Comparison of ENCODE assay signal across 1 cellular context in genomic region chr12:6058481-6059161, GRCh38.
TF ChIP-seq lines count a peak whose summit lies in the region.

No MANE protein-coding gene starts in this region.

TF ChIP-seq in HepG2, 621 proteins besides CTCF, POLR2A, EP300 and RAD21 (continued from another document and continues in another):
- TF ChIP-seq, protein P1, sequence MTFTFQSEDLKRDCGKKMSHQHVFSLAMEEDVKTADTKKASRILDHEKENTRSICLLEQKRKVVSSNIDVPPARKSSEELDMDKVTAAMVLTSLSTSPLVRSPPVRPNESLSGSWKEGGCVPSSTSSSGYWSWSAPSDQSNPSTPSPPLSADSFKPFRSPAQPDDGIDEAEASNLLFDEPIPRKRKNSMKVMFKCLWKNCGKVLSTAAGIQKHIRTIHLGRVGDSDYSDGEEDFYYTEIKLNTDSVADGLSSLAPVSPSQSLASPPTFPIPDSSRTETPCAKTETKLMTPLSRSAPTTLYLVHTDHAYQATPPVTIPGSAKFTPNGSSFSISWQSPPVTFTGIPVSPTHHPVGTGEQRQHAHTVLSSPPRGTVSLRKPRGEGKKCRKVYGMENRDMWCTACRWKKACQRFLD (CRISPR knock-in tag; IDR thresholded peaks at IDR 0.05; ENCODE audit: borderline replicate concordance): 0 out of 2 replicates have a peak, but pooled peaks have one; percentile 56
- TF ChIP-seq TAF15 (IDR thresholded peaks at IDR 0.05; ENCODE audit: low read depth, low read length, poor library complexity, severe bottlenecking): no peak
- TF ChIP-seq ZFP36L1 (CRISPR knock-in tag; IDR thresholded peaks at IDR 0.05): no peak
- no peak for TF ChIP-seq ZBTB3 (CRISPR knock-in tag; IDR thresholded peaks at IDR 0.05; ENCODE audit: borderline replicate concordance, low read depth)
- no peak for TF ChIP-seq GLI4 (CRISPR knock-in tag; IDR thresholded peaks at IDR 0.05; ENCODE audit: borderline replicate concordance)
- TF ChIP-seq BORCS8-MEF2B (CRISPR knock-in tag; IDR thresholded peaks at IDR 0.05): peak; percentile 71
- no peak for TF ChIP-seq ZNF256 (CRISPR knock-in tag; conservative IDR thresholded peaks at IDR 0.05)
- TF ChIP-seq ASH2L (IDR thresholded peaks at IDR 0.05; ENCODE audit: insufficient read length, low read depth, low read length): peak; percentile 97
- TF ChIP-seq ZNF660 (CRISPR knock-in tag; IDR thresholded peaks at IDR 0.05; ENCODE audit: borderline replicate concordance, low read depth): no peak
- peak; percentile 88 for TF ChIP-seq ZBTB7B (CRISPR knock-in tag; IDR thresholded peaks at IDR 0.05)
- no peak for TF ChIP-seq CBX1 (IDR thresholded peaks at IDR 0.05; ENCODE audit: low read depth)
- peak; percentile 64 for TF ChIP-seq POGZ (CRISPR knock-in tag; IDR thresholded peaks at IDR 0.05)
- TF ChIP-seq ZNF20 (CRISPR knock-in tag; IDR thresholded peaks at IDR 0.05): no peak
- TF ChIP-seq, protein P2, sequence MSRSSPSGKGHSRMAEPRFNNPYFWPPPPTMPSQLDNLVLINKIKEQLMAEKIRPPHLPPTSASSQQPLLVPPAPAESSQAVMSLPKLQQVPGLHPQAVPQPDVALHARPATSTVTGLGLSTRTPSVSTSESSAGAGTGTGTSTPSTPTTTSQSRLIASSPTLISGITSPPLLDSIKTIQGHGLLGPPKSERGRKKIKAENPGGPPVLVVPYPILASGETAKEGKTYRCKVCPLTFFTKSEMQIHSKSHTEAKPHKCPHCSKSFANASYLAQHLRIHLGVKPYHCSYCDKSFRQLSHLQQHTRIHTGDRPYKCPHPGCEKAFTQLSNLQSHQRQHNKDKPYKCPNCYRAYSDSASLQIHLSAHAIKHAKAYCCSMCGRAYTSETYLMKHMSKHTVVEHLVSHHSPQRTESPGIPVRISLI (CRISPR knock-in tag; IDR thresholded peaks at IDR 0.05; ENCODE audit: borderline replicate concordance): no peak
- no peak for TF ChIP-seq MTF2 (CRISPR knock-in tag; IDR thresholded peaks at IDR 0.05; ENCODE audit: borderline replicate concordance)
- TF ChIP-seq KAT7 (CRISPR knock-in tag; IDR thresholded peaks at IDR 0.05; ENCODE audit: borderline replicate concordance): no peak
- TF ChIP-seq ZNF616 (CRISPR knock-in tag; IDR thresholded peaks at IDR 0.05; ENCODE audit: low read depth): no peak
- no peak for TF ChIP-seq KIAA2018 (CRISPR knock-in tag; IDR thresholded peaks at IDR 0.05; ENCODE audit: borderline replicate concordance)
- TF ChIP-seq ZNF446 (CRISPR knock-in tag; IDR thresholded peaks at IDR 0.05): no peak
- no peak for TF ChIP-seq ATF3 (CRISPR knock-in tag; IDR thresholded peaks at IDR 0.05)
- TF ChIP-seq ATM (IDR thresholded peaks at IDR 0.05; ENCODE audit: borderline replicate concordance): no peak
- TF ChIP-seq NCOA5 (CRISPR knock-in tag; IDR thresholded peaks at IDR 0.05): no peak
- no peak for TF ChIP-seq ZNF121 (CRISPR knock-in tag; IDR thresholded peaks at IDR 0.05)
- TF ChIP-seq ZNF747 (CRISPR knock-in tag; IDR thresholded peaks at IDR 0.05; ENCODE audit: borderline replicate concordance): no peak
- TF ChIP-seq FOXM1 (CRISPR knock-in tag; IDR thresholded peaks at IDR 0.05): no peak
- TF ChIP-seq ZNF333 (CRISPR knock-in tag; IDR thresholded peaks at IDR 0.05; ENCODE audit: borderline replicate concordance): no peak; the same call in 1 of the 2 replicates
- TF ChIP-seq RFXANK (CRISPR knock-in tag; IDR thresholded peaks at IDR 0.05): no peak
- TF ChIP-seq, protein P3, sequence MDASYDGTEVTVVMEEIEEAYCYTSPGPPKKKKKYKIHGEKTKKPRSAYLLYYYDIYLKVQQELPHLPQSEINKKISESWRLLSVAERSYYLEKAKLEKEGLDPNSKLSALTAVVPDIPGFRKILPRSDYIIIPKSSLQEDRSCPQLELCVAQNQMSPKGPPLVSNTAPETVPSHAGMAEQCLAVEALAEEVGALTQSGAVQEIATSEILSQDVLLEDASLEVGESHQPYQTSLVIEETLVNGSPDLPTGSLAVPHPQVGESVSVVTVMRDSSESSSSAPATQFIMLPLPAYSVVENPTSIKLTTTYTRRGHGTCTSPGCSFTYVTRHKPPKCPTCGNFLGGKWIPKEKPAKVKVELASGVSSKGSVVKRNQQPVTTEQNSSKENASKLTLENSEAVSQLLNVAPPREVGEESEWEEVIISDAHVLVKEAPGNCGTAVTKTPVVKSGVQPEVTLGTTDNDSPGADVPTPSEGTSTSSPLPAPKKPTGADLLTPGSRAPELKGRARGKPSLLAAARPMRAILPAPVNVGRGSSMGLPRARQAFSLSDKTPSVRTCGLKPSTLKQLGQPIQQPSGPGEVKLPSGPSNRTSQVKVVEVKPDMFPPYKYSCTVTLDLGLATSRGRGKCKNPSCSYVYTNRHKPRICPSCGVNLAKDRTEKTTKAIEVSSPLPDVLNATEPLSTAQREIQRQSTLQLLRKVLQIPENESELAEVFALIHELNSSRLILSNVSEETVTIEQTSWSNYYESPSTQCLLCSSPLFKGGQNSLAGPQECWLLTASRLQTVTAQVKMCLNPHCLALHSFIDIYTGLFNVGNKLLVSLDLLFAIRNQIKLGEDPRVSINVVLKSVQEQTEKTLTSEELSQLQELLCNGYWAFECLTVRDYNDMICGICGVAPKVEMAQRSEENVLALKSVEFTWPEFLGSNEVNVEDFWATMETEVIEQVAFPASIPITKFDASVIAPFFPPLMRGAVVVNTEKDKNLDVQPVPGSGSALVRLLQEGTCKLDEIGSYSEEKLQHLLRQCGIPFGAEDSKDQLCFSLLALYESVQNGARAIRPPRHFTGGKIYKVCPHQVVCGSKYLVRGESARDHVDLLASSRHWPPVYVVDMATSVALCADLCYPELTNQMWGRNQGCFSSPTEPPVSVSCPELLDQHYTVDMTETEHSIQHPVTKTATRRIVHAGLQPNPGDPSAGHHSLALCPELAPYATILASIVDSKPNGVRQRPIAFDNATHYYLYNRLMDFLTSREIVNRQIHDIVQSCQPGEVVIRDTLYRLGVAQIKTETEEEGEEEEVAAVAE (CRISPR knock-in tag; IDR thresholded peaks at IDR 0.05; ENCODE audit: borderline replicate concordance): no peak
- TF ChIP-seq ARID3A (IDR thresholded peaks at IDR 0.05; ENCODE audit: low read depth, low read length): no peak
- no peak for TF ChIP-seq ZNF569 (CRISPR knock-in tag; IDR thresholded peaks at IDR 0.05; ENCODE audit: borderline replicate concordance)
- no peak for TF ChIP-seq CAMTA2 (CRISPR knock-in tag; IDR thresholded peaks at IDR 0.05; ENCODE audit: borderline replicate concordance)
- TF ChIP-seq, protein P4, sequence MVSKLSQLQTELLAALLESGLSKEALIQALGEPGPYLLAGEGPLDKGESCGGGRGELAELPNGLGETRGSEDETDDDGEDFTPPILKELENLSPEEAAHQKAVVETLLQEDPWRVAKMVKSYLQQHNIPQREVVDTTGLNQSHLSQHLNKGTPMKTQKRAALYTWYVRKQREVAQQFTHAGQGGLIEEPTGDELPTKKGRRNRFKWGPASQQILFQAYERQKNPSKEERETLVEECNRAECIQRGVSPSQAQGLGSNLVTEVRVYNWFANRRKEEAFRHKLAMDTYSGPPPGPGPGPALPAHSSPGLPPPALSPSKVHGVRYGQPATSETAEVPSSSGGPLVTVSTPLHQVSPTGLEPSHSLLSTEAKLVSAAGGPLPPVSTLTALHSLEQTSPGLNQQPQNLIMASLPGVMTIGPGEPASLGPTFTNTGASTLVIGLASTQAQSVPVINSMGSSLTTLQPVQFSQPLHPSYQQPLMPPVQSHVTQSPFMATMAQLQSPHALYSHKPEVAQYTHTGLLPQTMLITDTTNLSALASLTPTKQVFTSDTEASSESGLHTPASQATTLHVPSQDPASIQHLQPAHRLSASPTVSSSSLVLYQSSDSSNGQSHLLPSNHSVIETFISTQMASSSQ (IDR thresholded peaks at IDR 0.05; ENCODE audit: low read depth): no peak; the same call in 1 of the 2 replicates
- TF ChIP-seq, protein P4 (CRISPR knock-in tag; IDR thresholded peaks at IDR 0.05; ENCODE audit: borderline replicate concordance): no peak
- no peak for TF ChIP-seq DR1 (CRISPR knock-in tag; IDR thresholded peaks at IDR 0.05)
- no peak for TF ChIP-seq ZNF782 (CRISPR knock-in tag; IDR thresholded peaks at IDR 0.05; ENCODE audit: borderline replicate concordance)
- no peak for TF ChIP-seq HMGA1 (CRISPR knock-in tag; conservative IDR thresholded peaks at IDR 0.05)
- TF ChIP-seq SETDB1 (CRISPR knock-in tag; IDR thresholded peaks at IDR 0.05; ENCODE audit: borderline replicate concordance): no peak
- no peak for TF ChIP-seq THAP11 (CRISPR knock-in tag; IDR thresholded peaks at IDR 0.05)
- no peak for TF ChIP-seq ZNF17 (CRISPR knock-in tag; IDR thresholded peaks at IDR 0.05)
- TF ChIP-seq ZNF619 (CRISPR knock-in tag; IDR thresholded peaks at IDR 0.05): no peak
- TF ChIP-seq FOXO1 (CRISPR knock-in tag; IDR thresholded peaks at IDR 0.05): peak; percentile 69; the same call in 1 of the 2 replicates
- TF ChIP-seq CERS6 (CRISPR knock-in tag; IDR thresholded peaks at IDR 0.05): no peak
